Comparison of ENCODE assay signal across 8 cellular contexts in genomic region chr1:156500578-156500846, GRCh38. TPM values are rescaled to one million over a fixed set of nuclear protein-coding genes. Genes with fewer than 3 reads are reported as not detected.
DNase-seq lines count a peak whose midpoint lies in the region; ATAC-seq and TF ChIP-seq lines count a peak whose summit lies in the region.

Gene MEF2D, minus strand, starts transcription at chr1:156500775. Its CDS starts 17,483 bp downstream, at chr1:156483292.

- no peak for TF ChIP-seq CTCF in coronary artery (IDR thresholded peaks at IDR 0.05)

- no peaks in the 10 kb centered on the region for H3K9me3 ChIP-seq in mononuclear cell (ENCODE audit: low read depth, low read length)

- ATAC-seq in GM18505 (IDR thresholded peaks at IDR 0.05; ENCODE audit: unreplicated experiment), result no peak

- peak; percentile 69 for TF ChIP-seq POLR2A in GM18505 (IDR thresholded peaks at IDR 0.05; ENCODE audit: borderline replicate concordance, extremely low read depth, insufficient read depth, insufficient read length)

- peaks cover 82% of the 10 kb centered on the region for H3K4me1 ChIP-seq in mononuclear cell (ENCODE audit: insufficient read depth, low read length)

- DNase-seq in LHCN-M2 (ENCODE audit: low read depth), result no peak
- DNase-seq in coronary artery (ENCODE audit: low spot score), result no peak
- no peak for DNase-seq in NCI-H2029 (lab: John Stamatoyannopoulos, UW)
- no peak for DNase-seq in NCI-H226
- no peak for DNase-seq in H4 (ENCODE audit: low spot score)
- no peak for DNase-seq in EL

- peak within 1 kb of the TSS; percentile 99 for H3K4me3 ChIP-seq in coronary artery
- H3K4me3 ChIP-seq in mononuclear cell (ENCODE audit: low read length), result peak within 1 kb of the TSS; percentile 99

- no peaks in the 10 kb centered on the region for H3K27me3 ChIP-seq in mononuclear cell (ENCODE audit: insufficient read depth, low read length)

- peak within 1 kb of the TSS; percentile 97 to 100 for H3K27ac ChIP-seq in coronary artery

RNA-seq across cellular contexts. Expression of gene MEF2D, which starts in this region (rescaled TPM):
- 21.9 and 23.2 TPM in 2 replicates for total RNA-seq in LHCN-M2 (2014; rRNA removed)
- polyA plus RNA-seq in LHCN-M2 (2012), result 27.4 TPM
- 52.7 TPM for total RNA-seq in mononuclear cell
- total RNA-seq in H4 (2014; rRNA removed; shearing (Covaris generic)), result 3.9 and 7.9 TPM in 2 replicates
